In the genomic region with DNA sequence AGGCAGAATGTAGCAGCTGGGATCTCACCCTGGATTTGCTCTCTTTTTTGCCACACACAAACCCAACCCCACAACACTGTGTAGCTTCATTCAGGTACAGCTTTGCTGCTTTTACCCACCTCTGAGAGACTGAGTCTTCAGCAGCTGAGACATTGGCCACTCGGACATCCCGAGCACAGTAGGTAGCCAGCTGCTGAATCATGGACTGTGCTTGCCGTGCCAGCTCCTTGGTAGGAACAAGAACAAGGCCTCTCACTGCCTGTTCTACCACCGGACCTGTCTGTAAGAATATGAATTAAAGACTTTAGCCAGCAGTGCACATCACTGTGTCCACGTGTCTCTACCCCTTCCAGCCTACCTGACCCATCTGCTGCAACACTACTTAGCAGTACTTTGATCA, we compare ENCODE assay signal across 8 cellular contexts. TPM values are rescaled to one million over a fixed set of nuclear protein-coding genes. Genes with fewer than 3 reads are reported as not detected.
DNase-seq lines count a peak whose midpoint lies in the region; ATAC-seq and TF ChIP-seq lines count a peak whose summit lies in the region.

No MANE protein-coding gene starts in this region.

- H3K27ac ChIP-seq in SJCRH30 = no peak overlapping the region
- no peak overlapping the region for H3K27ac ChIP-seq in rectal smooth muscle tissue (ENCODE audit: low read depth, low read length)

- no peaks in the 10 kb centered on the region for H3K27me3 ChIP-seq in SJCRH30
- no peaks in the 10 kb centered on the region for H3K27me3 ChIP-seq in rectal smooth muscle tissue (ENCODE audit: control insufficient read depth, insufficient read depth, low read length)

- DNase-seq in SJCRH30 (no peak), fibroblast of mammary gland (ENCODE audit: low read depth) (no peak), hepatic stellate cell (ENCODE audit: low spot score) (no peak), NCI-H2171 (lab: John Stamatoyannopoulos, UW) (no peak)

- no peak for TF ChIP-seq CTCF in fibroblast of mammary gland (conservative IDR thresholded peaks at IDR 0.05; ENCODE audit: control insufficient read depth, insufficient read depth, low read depth, low read length)

- ATAC-seq in GM18519 (IDR thresholded peaks at IDR 0.05; ENCODE audit: low FRiP score, unreplicated experiment) (no peak), GM21619 (IDR thresholded peaks at IDR 0.05; ENCODE audit: unreplicated experiment) (no peak)

- H3K9me3 ChIP-seq in ES-I3 (ENCODE audit: control insufficient read depth, insufficient read depth, low read length) = no peaks in the 10 kb centered on the region
- H3K9me3 ChIP-seq in SJCRH30 (replicated peaks) = no peaks in the 10 kb centered on the region

- H3K4me3 ChIP-seq in SJCRH30 (peak overlapping the region; percentile 74), fibroblast of mammary gland (ENCODE audit: control insufficient read depth, low read depth, low read length) (peak overlapping the region; percentile 94), rectal smooth muscle tissue (ENCODE audit: low read length) (peak overlapping the region; percentile 82)

- H3K9ac ChIP-seq in ES-I3 (ENCODE audit: low read depth, low read length) (peak overlapping the region; percentile 90), rectal smooth muscle tissue (ENCODE audit: low read length) (no peak overlapping the region)

- H3K4me1 ChIP-seq in ES-I3 (ENCODE audit: insufficient read depth, low read length) (peaks cover 9% of the 10 kb centered on the region; the same call in 1 of the 2 replicates), SJCRH30 (no peaks in the 10 kb centered on the region), rectal smooth muscle tissue (ENCODE audit: control insufficient read depth, insufficient read depth, low read length) (peaks cover 6% of the 10 kb centered on the region)

- H3K36me3 ChIP-seq in ES-I3 (ENCODE audit: insufficient read depth, low read length) (peaks cover 45% of the 10 kb centered on the region), SJCRH30 (peaks cover 50% of the 10 kb centered on the region), rectal smooth muscle tissue (ENCODE audit: control insufficient read depth, insufficient read depth, low read length) (peaks cover 44% of the 10 kb centered on the region)

RNA-seq across cellular contexts. Expression of a gene that starts 0.9 kb away (rescaled TPM):
- 88.5 and 90.1 TPM in 2 replicates for total RNA-seq in SJCRH30 (2014; rRNA removed; shearing (Covaris generic))

RNA-seq across cellular contexts. Expression of a gene that starts 9.3 kb away (rescaled TPM):
- 101 and 114 TPM in 2 replicates for total RNA-seq in SJCRH30 (2014; rRNA removed; shearing (Covaris generic))

RNA-seq across cellular contexts. Expression of a gene that starts 31.6 kb away (rescaled TPM):
- total RNA-seq in SJCRH30 (2014; rRNA removed; shearing (Covaris generic)) = not detected in 2 replicates

RNA-seq across cellular contexts. Expression of a gene that starts 33.7 kb away (rescaled TPM):
- 37.8 and 39.4 TPM in 2 replicates for total RNA-seq in SJCRH30 (2014; rRNA removed; shearing (Covaris generic))
